ENCODE assay signal across 1 cellular context in the genomic region with DNA sequence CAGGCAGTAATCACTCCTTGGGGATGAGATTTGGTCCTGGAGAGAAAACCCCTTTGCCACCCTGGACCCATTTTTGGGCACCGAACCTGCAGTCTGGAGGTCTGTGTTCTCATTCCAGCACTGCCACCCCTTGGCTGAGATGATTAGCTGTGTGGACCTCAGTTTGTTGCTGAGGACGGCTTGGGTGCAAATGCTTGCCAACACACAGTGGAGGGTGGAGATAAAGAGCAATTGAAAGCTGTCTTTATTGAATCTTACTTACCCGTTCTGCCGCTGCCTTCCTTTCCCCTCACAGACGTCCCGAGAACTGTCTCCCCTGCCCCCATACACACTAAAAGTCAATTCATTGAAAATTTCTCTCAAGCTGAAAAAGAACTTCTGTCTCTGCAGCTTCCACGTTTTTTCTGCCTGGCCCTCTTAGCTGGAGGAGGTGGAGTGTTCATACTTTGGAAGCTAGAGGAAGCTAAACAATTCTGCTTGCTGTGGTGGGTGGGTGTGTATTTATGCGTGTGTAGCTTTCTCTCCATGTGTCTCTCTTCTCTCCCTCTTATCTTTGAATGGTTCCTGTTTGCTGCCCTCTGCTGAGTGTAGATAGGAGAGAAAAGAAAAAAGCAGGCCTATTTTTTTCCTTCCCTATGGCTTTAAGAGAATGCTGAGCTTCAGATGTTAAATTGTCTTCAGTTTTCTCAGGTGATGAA.
TF ChIP-seq lines count a peak whose summit lies in the region.

No MANE protein-coding gene starts in this region.

TF ChIP-seq in K562, 482 proteins besides CTCF, POLR2A, EP300 and RAD21 (continued from another document and continues in another):
- TF ChIP-seq ERF (CRISPR knock-in tag; IDR thresholded peaks at IDR 0.05): no peak
- TF ChIP-seq ZNF655 (CRISPR knock-in tag; IDR thresholded peaks at IDR 0.05): no peak
- TF ChIP-seq CHD1 (IDR thresholded peaks at IDR 0.05; ENCODE audit: low read length): peak; percentile 38
- 0 out of 2 replicates have a peak, but pooled peaks have one; percentile 30 for TF ChIP-seq GABPA (tag; conservative IDR thresholded peaks at IDR 0.05; ENCODE audit: low read depth)
- TF ChIP-seq, protein P1, sequence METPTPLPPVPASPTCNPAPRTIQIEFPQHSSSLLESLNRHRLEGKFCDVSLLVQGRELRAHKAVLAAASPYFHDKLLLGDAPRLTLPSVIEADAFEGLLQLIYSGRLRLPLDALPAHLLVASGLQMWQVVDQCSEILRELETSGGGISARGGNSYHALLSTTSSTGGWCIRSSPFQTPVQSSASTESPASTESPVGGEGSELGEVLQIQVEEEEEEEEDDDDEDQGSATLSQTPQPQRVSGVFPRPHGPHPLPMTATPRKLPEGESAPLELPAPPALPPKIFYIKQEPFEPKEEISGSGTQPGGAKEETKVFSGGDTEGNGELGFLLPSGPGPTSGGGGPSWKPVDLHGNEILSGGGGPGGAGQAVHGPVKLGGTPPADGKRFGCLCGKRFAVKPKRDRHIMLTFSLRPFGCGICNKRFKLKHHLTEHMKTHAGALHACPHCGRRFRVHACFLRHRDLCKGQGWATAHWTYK (CRISPR knock-in tag; IDR thresholded peaks at IDR 0.05): no peak
- TF ChIP-seq HOXB6 (CRISPR knock-in tag; IDR thresholded peaks at IDR 0.05; ENCODE audit: borderline replicate concordance): no peak
- 0 out of 2 replicates have a peak, but pooled peaks have one; percentile 36 for TF ChIP-seq SMAD3 (CRISPR knock-in tag; conservative IDR thresholded peaks at IDR 0.05)
- TF ChIP-seq ESRRB (CRISPR knock-in tag; IDR thresholded peaks at IDR 0.05; ENCODE audit: borderline replicate concordance): no peak
- peak; percentile 73; the same call in 1 of the 2 replicates for TF ChIP-seq NCOA1 (IDR thresholded peaks at IDR 0.05; ENCODE audit: low read depth)
- TF ChIP-seq ZNF274 (IDR thresholded peaks at IDR 0.05; ENCODE audit: borderline replicate concordance, low read depth, low read length): no peak
- TF ChIP-seq EGR1 (conservative IDR thresholded peaks at IDR 0.05): peak; percentile 83
- no peak for TF ChIP-seq HDAC8 (tag; IDR thresholded peaks at IDR 0.05)
- TF ChIP-seq CAMTA2 (CRISPR knock-in tag; conservative IDR thresholded peaks at IDR 0.05): no peak
- no peak for TF ChIP-seq BCL6 (CRISPR knock-in tag; IDR thresholded peaks at IDR 0.05)
- TF ChIP-seq C11orf30 (IDR thresholded peaks at IDR 0.05; ENCODE audit: low read depth): peak; percentile 20; the same call in 1 of the 2 replicates
- no peak for TF ChIP-seq CBX1 (IDR thresholded peaks at IDR 0.05; ENCODE audit: low read depth)
- TF ChIP-seq, protein P2, sequence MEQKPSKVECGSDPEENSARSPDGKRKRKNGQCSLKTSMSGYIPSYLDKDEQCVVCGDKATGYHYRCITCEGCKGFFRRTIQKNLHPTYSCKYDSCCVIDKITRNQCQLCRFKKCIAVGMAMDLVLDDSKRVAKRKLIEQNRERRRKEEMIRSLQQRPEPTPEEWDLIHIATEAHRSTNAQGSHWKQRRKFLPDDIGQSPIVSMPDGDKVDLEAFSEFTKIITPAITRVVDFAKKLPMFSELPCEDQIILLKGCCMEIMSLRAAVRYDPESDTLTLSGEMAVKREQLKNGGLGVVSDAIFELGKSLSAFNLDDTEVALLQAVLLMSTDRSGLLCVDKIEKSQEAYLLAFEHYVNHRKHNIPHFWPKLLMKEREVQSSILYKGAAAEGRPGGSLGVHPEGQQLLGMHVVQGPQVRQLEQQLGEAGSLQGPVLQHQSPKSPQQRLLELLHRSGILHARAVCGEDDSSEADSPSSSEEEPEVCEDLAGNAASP (IDR thresholded peaks at IDR 0.05): no peak
- no peak for TF ChIP-seq TEAD1 (CRISPR knock-in tag; IDR thresholded peaks at IDR 0.05)
- no peak for TF ChIP-seq USF1 (CRISPR knock-in tag; IDR thresholded peaks at IDR 0.05)
- no peak for TF ChIP-seq DIDO1 (tag; IDR thresholded peaks at IDR 0.05; ENCODE audit: low read depth)
- TF ChIP-seq, protein P3, sequence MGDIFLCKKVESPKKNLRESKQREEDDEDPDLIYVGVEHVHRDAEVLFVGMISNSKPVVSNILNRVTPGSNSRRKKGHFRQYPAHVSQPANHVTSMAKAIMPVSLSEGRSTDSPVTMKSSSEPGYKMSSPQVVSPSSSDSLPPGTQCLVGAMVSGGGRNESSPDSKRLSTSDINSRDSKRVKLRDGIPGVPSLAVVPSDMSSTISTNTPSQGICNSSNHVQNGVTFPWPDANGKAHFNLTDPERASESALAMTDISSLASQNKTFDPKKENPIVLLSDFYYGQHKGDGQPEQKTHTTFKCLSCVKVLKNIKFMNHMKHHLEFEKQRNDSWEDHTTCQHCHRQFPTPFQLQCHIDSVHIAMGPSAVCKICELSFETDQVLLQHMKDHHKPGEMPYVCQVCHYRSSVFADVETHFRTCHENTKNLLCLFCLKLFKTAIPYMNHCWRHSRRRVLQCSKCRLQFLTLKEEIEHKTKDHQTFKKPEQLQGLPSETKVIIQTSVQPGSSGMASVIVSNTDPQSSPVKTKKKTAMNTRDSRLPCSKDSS (IDR thresholded peaks at IDR 0.05; ENCODE audit: low read depth, partially characterized antibody): no peak
- TF ChIP-seq ZNF146 (CRISPR knock-in tag; IDR thresholded peaks at IDR 0.05; ENCODE audit: unreplicated experiment): no peak
- no peak for TF ChIP-seq FOXA1 (IDR thresholded peaks at IDR 0.05; ENCODE audit: borderline replicate concordance)
- TF ChIP-seq, protein P4, sequence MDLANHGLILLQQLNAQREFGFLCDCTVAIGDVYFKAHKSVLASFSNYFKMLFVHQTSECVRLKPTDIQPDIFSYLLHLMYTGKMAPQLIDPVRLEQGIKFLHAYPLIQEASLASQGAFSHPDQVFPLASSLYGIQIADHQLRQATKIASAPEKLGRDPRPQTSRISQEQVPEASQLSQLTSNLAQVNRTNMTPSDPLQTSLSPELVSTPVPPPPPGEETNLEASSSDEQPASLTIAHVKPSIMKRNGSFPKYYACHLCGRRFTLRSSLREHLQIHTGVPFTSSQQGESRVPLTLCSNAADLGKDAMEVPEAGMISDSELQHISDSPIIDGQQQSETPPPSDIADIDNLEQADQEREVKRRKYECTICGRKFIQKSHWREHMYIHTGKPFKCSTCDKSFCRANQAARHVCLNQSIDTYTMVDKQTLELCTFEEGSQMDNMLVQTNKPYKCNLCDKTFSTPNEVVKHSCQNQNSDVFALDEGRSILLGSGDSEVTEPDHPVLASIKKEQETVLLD (IDR thresholded peaks at IDR 0.05): peak; percentile 83
- TF ChIP-seq XRCC5 (IDR thresholded peaks at IDR 0.05; ENCODE audit: low read depth, low read length): no peak
- TF ChIP-seq, protein P5, sequence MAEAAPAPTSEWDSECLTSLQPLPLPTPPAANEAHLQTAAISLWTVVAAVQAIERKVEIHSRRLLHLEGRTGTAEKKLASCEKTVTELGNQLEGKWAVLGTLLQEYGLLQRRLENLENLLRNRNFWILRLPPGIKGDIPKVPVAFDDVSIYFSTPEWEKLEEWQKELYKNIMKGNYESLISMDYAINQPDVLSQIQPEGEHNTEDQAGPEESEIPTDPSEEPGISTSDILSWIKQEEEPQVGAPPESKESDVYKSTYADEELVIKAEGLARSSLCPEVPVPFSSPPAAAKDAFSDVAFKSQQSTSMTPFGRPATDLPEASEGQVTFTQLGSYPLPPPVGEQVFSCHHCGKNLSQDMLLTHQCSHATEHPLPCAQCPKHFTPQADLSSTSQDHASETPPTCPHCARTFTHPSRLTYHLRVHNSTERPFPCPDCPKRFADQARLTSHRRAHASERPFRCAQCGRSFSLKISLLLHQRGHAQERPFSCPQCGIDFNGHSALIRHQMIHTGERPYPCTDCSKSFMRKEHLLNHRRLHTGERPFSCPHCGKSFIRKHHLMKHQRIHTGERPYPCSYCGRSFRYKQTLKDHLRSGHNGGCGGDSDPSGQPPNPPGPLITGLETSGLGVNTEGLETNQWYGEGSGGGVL (CRISPR knock-in tag; IDR thresholded peaks at IDR 0.05): no peak
- no peak for TF ChIP-seq SUPT5H (IDR thresholded peaks at IDR 0.05)
- TF ChIP-seq, protein P6, sequence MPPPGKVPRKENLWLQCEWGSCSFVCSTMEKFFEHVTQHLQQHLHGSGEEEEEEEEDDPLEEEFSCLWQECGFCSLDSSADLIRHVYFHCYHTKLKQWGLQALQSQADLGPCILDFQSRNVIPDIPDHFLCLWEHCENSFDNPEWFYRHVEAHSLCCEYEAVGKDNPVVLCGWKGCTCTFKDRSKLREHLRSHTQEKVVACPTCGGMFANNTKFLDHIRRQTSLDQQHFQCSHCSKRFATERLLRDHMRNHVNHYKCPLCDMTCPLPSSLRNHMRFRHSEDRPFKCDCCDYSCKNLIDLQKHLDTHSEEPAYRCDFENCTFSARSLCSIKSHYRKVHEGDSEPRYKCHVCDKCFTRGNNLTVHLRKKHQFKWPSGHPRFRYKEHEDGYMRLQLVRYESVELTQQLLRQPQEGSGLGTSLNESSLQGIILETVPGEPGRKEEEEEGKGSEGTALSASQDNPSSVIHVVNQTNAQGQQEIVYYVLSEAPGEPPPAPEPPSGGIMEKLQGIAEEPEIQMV (tag; conservative IDR thresholded peaks at IDR 0.05; ENCODE audit: low read depth): no peak
- TF ChIP-seq SMAD1 (IDR thresholded peaks at IDR 0.05; ENCODE audit: low read depth, low read length, partially characterized antibody): no peak
- TF ChIP-seq ZNF384 (IDR thresholded peaks at IDR 0.05; ENCODE audit: low read depth, low read length): peak; percentile 94
- TF ChIP-seq ZNF77 (CRISPR knock-in tag; IDR thresholded peaks at IDR 0.05): no peak
- no peak for TF ChIP-seq SNRNP70 (optimal IDR thresholded peaks at IDR 0.05; ENCODE audit: low read depth, low read length)
- 0 out of 2 replicates have a peak, but pooled peaks have one; percentile 28 for TF ChIP-seq HNRNPL (IDR thresholded peaks at IDR 0.05; ENCODE audit: low read depth, low read length)
- TF ChIP-seq ZNF699 (CRISPR knock-in tag; IDR thresholded peaks at IDR 0.05; ENCODE audit: insufficient replicate concordance): no peak
- TF ChIP-seq KAT2B (IDR thresholded peaks at IDR 0.05; ENCODE audit: low read depth, low read length): no peak
- no peak for TF ChIP-seq TFAM (CRISPR knock-in tag; conservative IDR thresholded peaks at IDR 0.05)
- no peak for TF ChIP-seq DMBX1 (CRISPR knock-in tag; IDR thresholded peaks at IDR 0.05; ENCODE audit: borderline replicate concordance)
- TF ChIP-seq MED1 (CRISPR knock-in tag; IDR thresholded peaks at IDR 0.05; ENCODE audit: borderline replicate concordance): no peak
- peak in 1 of 2 experiments; percentile 48; a peak in 1 of 4 replicates for TF ChIP-seq ZNF639 (CRISPR knock-in tag; conservative IDR thresholded peaks at IDR 0.05 in 1 of 2, IDR thresholded peaks at IDR 0.05 in 1 of 2)
- no peak for TF ChIP-seq E2F3 (CRISPR knock-in tag; IDR thresholded peaks at IDR 0.05)
- no peak for TF ChIP-seq E2F1 (CRISPR knock-in tag; IDR thresholded peaks at IDR 0.05)
- TF ChIP-seq POLR2AphosphoS5 (IDR thresholded peaks at IDR 0.05; ENCODE audit: control insufficient read depth, insufficient read depth, low read depth, low read length): peak; percentile 90
- no peak; the same call in 1 of the 2 replicates for TF ChIP-seq ZNF24 (IDR thresholded peaks at IDR 0.05)
- no peak for TF ChIP-seq PCBP2 (IDR thresholded peaks at IDR 0.05; ENCODE audit: low read depth, low read length, poor library complexity, severe bottlenecking)
- TF ChIP-seq, protein P7, sequence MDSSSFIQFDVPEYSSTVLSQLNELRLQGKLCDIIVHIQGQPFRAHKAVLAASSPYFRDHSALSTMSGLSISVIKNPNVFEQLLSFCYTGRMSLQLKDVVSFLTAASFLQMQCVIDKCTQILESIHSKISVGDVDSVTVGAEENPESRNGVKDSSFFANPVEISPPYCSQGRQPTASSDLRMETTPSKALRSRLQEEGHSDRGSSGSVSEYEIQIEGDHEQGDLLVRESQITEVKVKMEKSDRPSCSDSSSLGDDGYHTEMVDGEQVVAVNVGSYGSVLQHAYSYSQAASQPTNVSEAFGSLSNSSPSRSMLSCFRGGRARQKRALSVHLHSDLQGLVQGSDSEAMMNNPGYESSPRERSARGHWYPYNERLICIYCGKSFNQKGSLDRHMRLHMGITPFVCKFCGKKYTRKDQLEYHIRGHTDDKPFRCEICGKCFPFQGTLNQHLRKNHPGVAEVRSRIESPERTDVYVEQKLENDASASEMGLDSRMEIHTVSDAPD (CRISPR knock-in tag; IDR thresholded peaks at IDR 0.05): no peak
- TF ChIP-seq SIN3B (IDR thresholded peaks at IDR 0.05; ENCODE audit: low read depth): no peak
- peak; percentile 93 for TF ChIP-seq MTA2 (IDR thresholded peaks at IDR 0.05; ENCODE audit: low read depth)
- TF ChIP-seq MAFF (IDR thresholded peaks at IDR 0.05; ENCODE audit: low read length): no peak
- peak; percentile 97 for TF ChIP-seq ARID1B (IDR thresholded peaks at IDR 0.05)
- TF ChIP-seq CBX5 (IDR thresholded peaks at IDR 0.05; ENCODE audit: borderline replicate concordance, low read depth): no peak
